Comparison of ENCODE assay signal across 21 cellular contexts in genomic region chr1:199362996-199363395, GRCh38.
"Had no signal": no experiment of that assay in that cellular context is flagged by ENCODE, and none has a peak within 500 bp of the region (broad histone marks: within the 10 kb centered on the region; RNA-seq: fewer than 3 reads in every experiment).

No MANE protein-coding gene starts in this region.

- H3K4me3 ChIP-seq: hepatocyte, left ventricle myocardium inferior, lower lobe of right lung, right atrium auricular region, sigmoid colon, skin epidermis, tibial artery, upper lobe of left lung, uterus had no signal

- H3K9me3 Mint-ChIP-seq: memory B cell, natural killer cell, neural crest cell had no signal

- H3K4me1 Mint-ChIP-seq: memory B cell, mesothelial cell of epicardium, natural killer cell, neural crest cell had no signal

- H3K36me3 Mint-ChIP-seq: memory B cell, mesothelial cell of epicardium, natural killer cell had no signal

- H3K4me3 Mint-ChIP-seq: memory B cell, mesothelial cell of epicardium, natural killer cell, neural crest cell had no signal

- H3K27me3 ChIP-seq: hepatocyte, right atrium auricular region, sigmoid colon, tibial artery, upper lobe of left lung, uterus had no signal

- FAIRE-seq: kidney had no signal

- DNase-seq: dermis blood vessel endothelial cell; erythroblast; foreskin melanocyte; head of caudate nucleus; kidney; left cardiac atrium; left ventricle myocardium inferior; lower lobe of right lung; natural killer cell; sigmoid colon; stimulated activated CD4-positive, alpha-beta T cell treated with anti-CD3 and anti-CD28 coated beads, Interleukin-2, amount 100 ng/mL, for 24 hours; stimulated activated naive CD4-positive, alpha-beta T cell treated with Interleukin-2 at 50 U/mL for 16 hours; tibial artery; upper lobe of left lung; uterus had no signal

- ATAC-seq: left cardiac atrium, lower lobe of right lung, natural killer cell had no signal

- H3K27ac Mint-ChIP-seq: memory B cell, mesothelial cell of epicardium, natural killer cell had no signal

- H3K36me3 ChIP-seq: left ventricle myocardium inferior, lower lobe of right lung, right atrium auricular region, sigmoid colon, tibial artery, upper lobe of left lung, uterus had no signal
